Comparison of ENCODE assay signal across 12 cellular contexts in genomic region chr1:67710417-67710816, GRCh38. TPM values are rescaled to one million over a fixed set of nuclear protein-coding genes. Genes with fewer than 3 reads are reported as not detected.
DNase-seq lines count a peak whose midpoint lies in the region; ATAC-seq and TF ChIP-seq lines count a peak whose summit lies in the region.
"Had no signal": no experiment of that assay in that cellular context is flagged by ENCODE, and none has a peak within 500 bp of the region (broad histone marks: within the 10 kb centered on the region; RNA-seq: fewer than 3 reads in every experiment).

No MANE protein-coding gene starts in this region.

- CTCF ChIA-PET in WTC11 (lab: Charles Lee), result no interaction called here

- peaks cover 0 to 3% of the 10 kb centered on the region in 2 donors for H3K36me3 ChIP-seq in psoas muscle (ENCODE audit: insufficient read depth in 1 of 2, low read depth in 1 of 2)

- 39 to 50% (median 49%) methylated on average over 5 of the region's 5 CpGs for WGBS in psoas muscle, 3 donors

- peaks cover 10% of the 10 kb centered on the region for H3K4me1 Mint-ChIP-seq in WTC11

- H3K27me3 Mint-ChIP-seq in WTC11 (ENCODE audit: low read depth), result no peaks in the 10 kb centered on the region

- no peaks in the 10 kb centered on the region for H3K27me3 ChIP-seq in psoas muscle (ENCODE audit: insufficient read depth in 3 of 3, low read length in 2 of 3)

- intact Hi-C loops in psoas muscle (cut with DNase I), result no loop called here

- no peaks in the 10 kb centered on the region for H3K9me3 Mint-ChIP-seq in WTC11
- H3K9me3 Mint-ChIP-seq: activated naive CD8-positive, alpha-beta T cell treated with anti-CD3 and anti-CD28 coated beads, Interleukin-2, amount 10 ng/mL, durations not matched to agents 7 days and 5 days; T-helper 1 cell treated with Interleukin-12 subunit alpha and Interleukin-12 subunit beta and Interleukin-4 antibody, amounts not matched to agents 30 μg/mL and 1 μg/mL, for 36 hours had no signal

- peak; percentile 69 for DNase-seq in EL
- peak; percentile 64 for DNase-seq in fibroblast of peridontal ligament (ENCODE audit: extremely low read depth)
- DNase-seq in psoas muscle, result no peak
- no peak for DNase-seq in ureter (ENCODE audit: low spot score)
- no peak for DNase-seq in WTC11 (ENCODE audit: low spot score)
- no peak for DNase-seq in NCI-H82 (lab: John Stamatoyannopoulos, UW)
- DNase-seq: activated naive CD8-positive, alpha-beta T cell treated with anti-CD3 and anti-CD28 coated beads, Interleukin-2, amount 10 ng/mL, durations not matched to agents 7 days and 5 days; NCI-H1048 had no signal

- H3K4me3 ChIP-seq in psoas muscle, result no peak overlapping the region
- H3K4me3 ChIP-seq: GM12878 had no signal

- H3K4me1 ChIP-seq in psoas muscle, result peaks cover 21% of the 10 kb centered on the region

- POLR2A ChIA-PET in WTC11 (lab: Charles Lee), result no interaction called here

- ATAC-seq in SK-N-SH treated with all-trans-retinoic acid at 6 μM for 48 hours (peak; percentile 66), psoas muscle (peak in 3 of 4 donors; percentile 28 to 56 (median 41)), GM21786 (IDR thresholded peaks at IDR 0.05; ENCODE audit: unreplicated experiment) (no peak), WTC11 (no peak)
- ATAC-seq: GM12878 had no signal

- TF ChIP-seq CTCF in psoas muscle (IDR thresholded peaks at IDR 0.05), result no peak
- TF ChIP-seq CTCF in WTC11 (IDR thresholded peaks at IDR 0.05), result no peak

- H3K36me3 Mint-ChIP-seq in WTC11, result peaks cover 9% of the 10 kb centered on the region; the same call in 1 of the 2 replicates
- H3K36me3 Mint-ChIP-seq: activated naive CD8-positive, alpha-beta T cell treated with anti-CD3 and anti-CD28 coated beads, Interleukin-2, amount 10 ng/mL, durations not matched to agents 7 days and 5 days had no signal

- no peak overlapping the region for H3K27ac Mint-ChIP-seq in WTC11
- H3K27ac Mint-ChIP-seq: activated naive CD8-positive, alpha-beta T cell treated with anti-CD3 and anti-CD28 coated beads, Interleukin-2, amount 10 ng/mL, durations not matched to agents 7 days and 5 days; T-helper 1 cell treated with Interleukin-12 subunit alpha and Interleukin-12 subunit beta and Interleukin-4 antibody, amounts not matched to agents 30 μg/mL and 1 μg/mL, for 36 hours had no signal

- no peaks in the 10 kb centered on the region for H3K9me3 ChIP-seq in psoas muscle

- H3K4me3 Mint-ChIP-seq in WTC11, result no peak overlapping the region
- H3K4me3 Mint-ChIP-seq: activated naive CD8-positive, alpha-beta T cell treated with anti-CD3 and anti-CD28 coated beads, Interleukin-2, amount 10 ng/mL, durations not matched to agents 7 days and 5 days; T-helper 1 cell treated with Interleukin-12 subunit alpha and Interleukin-12 subunit beta and Interleukin-4 antibody, amounts not matched to agents 30 μg/mL and 1 μg/mL, for 36 hours had no signal

- no peak overlapping the region for H3K27ac ChIP-seq in psoas muscle

TF ChIP-seq in SK-N-SH treated with all-trans-retinoic acid at 6 μM for 48 hours, 23 proteins besides CTCF, POLR2A, EP300 and RAD21:
- no peak for TF ChIP-seq TOX (CRISPR knock-in tag; IDR thresholded peaks at IDR 0.05; ENCODE audit: borderline replicate concordance)
- TF ChIP-seq ZNF70 (CRISPR knock-in tag; IDR thresholded peaks at IDR 0.05), result no peak
- 0 out of 2 replicates have a peak, but pooled peaks have one; percentile 19 for TF ChIP-seq ZFP3 (CRISPR knock-in tag; IDR thresholded peaks at IDR 0.05)

TF ChIP-seq in WTC11, 78 proteins besides CTCF, POLR2A, EP300 and RAD21:
- TF ChIP-seq ZNF425 (CRISPR knock-in tag; conservative IDR thresholded peaks at IDR 0.05) (no peak), HMGA2 (CRISPR knock-in tag; IDR thresholded peaks at IDR 0.05) (no peak), ESRRA (CRISPR knock-in tag; IDR thresholded peaks at IDR 0.05; ENCODE audit: borderline replicate concordance) (no peak), ZNF671 (CRISPR knock-in tag; IDR thresholded peaks at IDR 0.05) (no peak), GTF2I (CRISPR knock-in tag; conservative IDR thresholded peaks at IDR 0.05) (no peak), FOXK1 (CRISPR knock-in tag; IDR thresholded peaks at IDR 0.05) (no peak), NFYB (CRISPR knock-in tag; conservative IDR thresholded peaks at IDR 0.05; ENCODE audit: low read depth) (no peak)

RNA-seq across cellular contexts. Expression of gene GADD45A, which starts 25.4 kb away (rescaled TPM):
- total RNA-seq in psoas muscle (100 to 1,000 TPM in 3 of 4 donors, 10 to 100 TPM in 1; 93.5 to 505 (median 230) TPM), ureter (50.8 TPM), WTC11 (2021) (20.8 to 34.5 TPM (median 24.0 TPM) in 3 replicates)
- polyA plus RNA-seq in psoas muscle, result 100 to 1,000 TPM in 2 of 3 donors, 10 to 100 TPM in 1; 88.8 to 248 (median 197) TPM

Comparison
In these comparisons a context has a peak if more than half of its experiments do, and no peak if none do; other contexts are left out.
1. DNase-seq: peak in EL (single experiment) and fibroblast of peridontal ligament (single experiment); none in psoas muscle (0 of 2), ureter (single experiment), WTC11 (single experiment) and NCI-H82 (single experiment).
2. ATAC-seq: peak in SK-N-SH treated with all-trans-retinoic acid at 6 μM for 48 hours (single experiment) and psoas muscle (3 of 4); none in GM21786 (single experiment) and WTC11 (single experiment).